8 cellular contexts compared by ENCODE assay signal in the genomic region with DNA sequence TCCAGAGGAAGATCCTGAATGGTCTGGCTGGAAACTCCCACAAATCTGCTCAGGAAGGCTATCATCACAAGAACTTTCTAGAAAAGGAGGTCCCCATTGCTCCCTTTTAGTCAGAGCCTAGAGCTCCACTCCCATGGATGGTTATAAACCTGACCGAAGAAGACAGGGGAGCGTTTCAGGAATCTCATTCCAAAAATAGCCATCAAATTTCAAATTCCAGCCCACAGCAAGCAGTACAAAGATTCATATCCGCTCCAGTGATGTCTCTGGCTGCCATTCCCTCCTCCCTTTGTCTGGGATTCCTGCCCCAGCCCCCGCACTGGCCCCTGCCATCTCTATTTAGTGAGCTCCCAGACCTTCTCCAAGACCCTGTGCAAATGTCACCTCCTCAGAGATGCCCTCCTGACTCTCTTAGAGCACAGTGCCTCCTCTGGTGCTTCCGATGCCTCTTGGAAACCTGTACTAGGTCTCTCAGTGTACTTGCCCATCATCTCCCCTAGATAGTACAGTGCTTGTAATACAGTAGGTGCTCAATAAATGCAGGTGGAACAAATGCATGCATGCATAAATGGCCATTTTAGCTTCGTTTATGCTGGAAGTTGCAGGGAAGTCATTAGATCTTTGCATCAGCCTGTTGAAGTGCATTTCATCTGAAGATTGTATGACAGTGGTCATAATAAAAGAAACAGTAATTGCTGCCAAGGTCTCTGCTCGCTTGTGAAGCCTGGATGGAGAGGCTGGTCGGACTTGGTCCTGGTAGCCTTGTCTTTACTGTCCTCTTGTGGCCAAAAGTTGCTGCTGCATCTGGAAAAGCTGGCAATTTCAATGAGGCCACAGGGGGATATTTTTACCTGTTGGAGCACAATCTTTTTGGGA. TPM values are rescaled to one million over a fixed set of nuclear protein-coding genes. Genes with fewer than 3 reads are reported as not detected.
DNase-seq lines count a peak whose midpoint lies in the region; ATAC-seq, FAIRE-seq and TF ChIP-seq lines count a peak whose summit lies in the region.

No MANE protein-coding gene starts in this region.

- no peaks in the 10 kb centered on the region for H3K9me3 Mint-ChIP-seq in Calu3 (ENCODE audit: low read depth, unreplicated experiment)

- intact Hi-C loops in Calu3 (cut with micrococcal nuclease; ENCODE audit: unreplicated experiment): loop anchor here (1.0 to 5.0 kb wide), 2 partner anchors 42 to 1044 kb away; no protein-coding TSS in a partner anchor

- no peak overlapping the region for H3K27ac ChIP-seq in OCI-LY3 (ENCODE audit: low read length)

- no peaks in the 10 kb centered on the region for H3K4me1 Mint-ChIP-seq in Calu3 (ENCODE audit: low read depth, unreplicated experiment)

- no peaks in the 10 kb centered on the region for H3K27me3 ChIP-seq in OCI-LY3 (ENCODE audit: low read depth, low read length)

- no peaks in the 10 kb centered on the region for H4K20me1 ChIP-seq in OCI-LY3 (ENCODE audit: insufficient read depth, low read length)

- peak; percentile 82 for FAIRE-seq in islet of Langerhans (lab: Jason Lieb, UNC)

- H3K4me2 ChIP-seq in OCI-LY3 (ENCODE audit: low read length): no peak overlapping the region

- no peaks in the 10 kb centered on the region for H3K79me2 ChIP-seq in OCI-LY3 (ENCODE audit: low read length)

- CTCF ChIA-PET in Calu3 (lab: Charles Lee): interaction anchor here (1.8 kb wide), 1 partner anchor 43 kb away, joined by 4 read pairs; no protein-coding TSS in a partner anchor

- no peaks in the 10 kb centered on the region for H3K9me3 ChIP-seq in OCI-LY3 (ENCODE audit: insufficient read depth, low read length)

- ATAC-seq in GM18909 (IDR thresholded peaks at IDR 0.05; ENCODE audit: poor library complexity, unreplicated experiment) (peak; percentile 67), HG03196 (IDR thresholded peaks at IDR 0.05; ENCODE audit: unreplicated experiment) (no peak)

- no peaks in the 10 kb centered on the region for H3K4me1 ChIP-seq in OCI-LY3 (ENCODE audit: low read length)

- DNase-seq in Calu3 (peak; percentile 54), HS-27A (ENCODE audit: low read depth) (peak; percentile 14), T47D (ENCODE audit: low read depth in 1 of 2, low spot score in 1 of 2) (peak; percentile 26 to 82)
- peak; percentile 20 for DNase-seq in stimulated activated CD4-positive, alpha-beta T cell treated with anti-CD3 and anti-CD28 coated beads, Interleukin-4, amount 100 ng/mL, for 24 hours

- H3K36me3 Mint-ChIP-seq in Calu3 (ENCODE audit: insufficient read depth, unreplicated experiment): no peaks in the 10 kb centered on the region

- H3K27me3 Mint-ChIP-seq in Calu3 (ENCODE audit: unreplicated experiment): peaks cover 53% of the 10 kb centered on the region

- H3K9ac ChIP-seq in OCI-LY3 (ENCODE audit: low read length): no peak overlapping the region

- no peak overlapping the region for H3K4me3 ChIP-seq in OCI-LY3 (ENCODE audit: low read length)

- no peak overlapping the region for H3K27ac Mint-ChIP-seq in Calu3 (ENCODE audit: unreplicated experiment)

- in situ Hi-C loops in T47D (cut with HindIII; ENCODE audit: low pct_unique_long_range_greater_than_20kb, low sequenced_read_pairs): no loop called here

- no peaks in the 10 kb centered on the region for H3K36me3 ChIP-seq in OCI-LY3 (replicated peaks; ENCODE audit: low read depth, low read length)

- TF ChIP-seq CTCF in Calu3 (IDR thresholded peaks at IDR 0.05; ENCODE audit: unreplicated experiment) (peak; percentile 71), OCI-LY3 (IDR thresholded peaks at IDR 0.05; ENCODE audit: low read depth, low read length) (peak; percentile 71)

- H3K4me3 Mint-ChIP-seq in Calu3 (ENCODE audit: low read depth, unreplicated experiment): no peak overlapping the region

- no peak overlapping the region for H2AFZ ChIP-seq in OCI-LY3 (ENCODE audit: low read depth, low read length)

- no TSS peak for BruUV-seq in Calu3 (replicated peaks; lab: Mats Ljungman, UMichigan)

RNA-seq across cellular contexts. Expression of gene HABP2, which starts 32.0 kb away (rescaled TPM):
- total RNA-seq in Calu3 (2022): 0.59 and 1.0 TPM in 2 replicates
